Comparison of ENCODE assay signal across 28 cellular contexts in genomic region chr7:71363627-71364026, GRCh38.
"Had no signal": no experiment of that assay in that cellular context is flagged by ENCODE, and none has a peak within 500 bp of the region (broad histone marks: within the 10 kb centered on the region; RNA-seq: fewer than 3 reads in every experiment).

No MANE protein-coding gene starts in this region.

- ATAC-seq: effector memory CD8-positive, alpha-beta T cell; esophagus mucosa; gastrocnemius medialis; heart right ventricle; left cardiac atrium; left lung; lower lobe of right lung; mucosa of descending colon; naive thymus-derived CD8-positive, alpha-beta T cell had no signal

- H3K9me3 ChIP-seq: gastrocnemius medialis, lower lobe of right lung had no signal

- H3K4me3 ChIP-seq: esophagus squamous epithelium, gastrocnemius medialis, heart right ventricle, left lung, lower lobe of right lung, mucosa of descending colon had no signal

- H3K36me3 ChIP-seq: esophagus squamous epithelium, gastrocnemius medialis, heart right ventricle, left lung, lower lobe of right lung had no signal

- H3K27me3 Mint-ChIP-seq: dendritic cell treated with granulocyte-macrophage colony-stimulating factor and Interleukin-4, amounts not matched to agents 40 ng/mL and 50 ng/mL, for 4 days; effector memory CD8-positive, alpha-beta T cell; naive B cell; naive thymus-derived CD8-positive, alpha-beta T cell had no signal

- H3K4me1 ChIP-seq: esophagus squamous epithelium, left lung, lower lobe of right lung had no signal

- DNase-seq: cortex of kidney; effector CD8-positive, alpha-beta T cell; effector memory CD8-positive, alpha-beta T cell; endodermal cell; erythroblast; esophagus squamous epithelium; foreskin fibroblast; foreskin melanocyte; gastrocnemius medialis; glutamatergic neuron; head of caudate nucleus; heart right ventricle; hippocampal formation; left cardiac atrium; left lung; left ventricle myocardium superior; lower lobe of right lung; mesenchymal stem cell; mucosa of descending colon; naive B cell; naive thymus-derived CD8-positive, alpha-beta T cell had no signal

- H3K27me3 ChIP-seq: esophagus squamous epithelium, gastrocnemius medialis, heart right ventricle, left lung had no signal

- H3K27ac ChIP-seq: epithelial cell of prostate, esophagus squamous epithelium, gastrocnemius medialis, heart right ventricle, left lung, lower lobe of right lung had no signal

- H3K4me3 Mint-ChIP-seq: dendritic cell treated with granulocyte-macrophage colony-stimulating factor and Interleukin-4, amounts not matched to agents 40 ng/mL and 50 ng/mL, for 4 days; effector memory CD8-positive, alpha-beta T cell; endodermal cell; mesothelial cell of epicardium; naive B cell; naive thymus-derived CD8-positive, alpha-beta T cell had no signal

- FAIRE-seq: endometrium, islet of Langerhans, keratinocyte had no signal

- H3K27ac Mint-ChIP-seq: dendritic cell treated with granulocyte-macrophage colony-stimulating factor and Interleukin-4, amounts not matched to agents 40 ng/mL and 50 ng/mL, for 4 days; effector memory CD8-positive, alpha-beta T cell; mesothelial cell of epicardium; naive thymus-derived CD8-positive, alpha-beta T cell had no signal

- H3K4me1 Mint-ChIP-seq: naive B cell; naive thymus-derived CD8-positive, alpha-beta T cell had no signal

- H3K36me3 Mint-ChIP-seq: mesothelial cell of epicardium; naive thymus-derived CD8-positive, alpha-beta T cell had no signal
